In genomic region chr3:71885001-71885400, GRCh38 we compare ENCODE assay signal across 17 cellular contexts.
"Had no signal": no experiment of that assay in that cellular context is flagged by ENCODE, and none has a peak within 500 bp of the region (broad histone marks: within the 10 kb centered on the region; RNA-seq: fewer than 3 reads in every experiment).

No MANE protein-coding gene starts in this region.

- H3K9me3 Mint-ChIP-seq: activated naive CD4-positive, alpha-beta T cell treated with anti-CD3 and anti-CD28 coated beads for 36 hours; activated naive CD8-positive, alpha-beta T cell treated with anti-CD3 and anti-CD28 coated beads, Interleukin-2, amount 50 U/mL, for 24 hours; activated T-helper 2 cell treated with anti-CD3 and anti-CD28 coated beads, Interferon-gamma antibody, Interleukin-2, Interleukin-4, amounts not matched to agents 10 μg/mL and 5 μg/mL and 100 μg/mL, durations not matched to agents 14 hours and 24 hours and 36 hours had no signal

- H3K9me3 ChIP-seq: ascending aorta, ovary, tibial nerve had no signal

- ATAC-seq: activated naive CD8-positive, alpha-beta T cell treated with anti-CD3 and anti-CD28 coated beads, Interleukin-2, amount 50 U/mL, for 24 hours had no signal

- H3K4me3 ChIP-seq: ascending aorta, hepatocyte, ovary, tibial nerve had no signal

- H3K27ac Mint-ChIP-seq: activated naive CD4-positive, alpha-beta T cell treated with anti-CD3 and anti-CD28 coated beads for 36 hours; activated naive CD8-positive, alpha-beta T cell treated with anti-CD3 and anti-CD28 coated beads, Interleukin-2, amount 50 U/mL, for 24 hours; activated T-helper 2 cell treated with anti-CD3 and anti-CD28 coated beads, Interferon-gamma antibody, Interleukin-2, Interleukin-4, amounts not matched to agents 10 μg/mL and 5 μg/mL and 100 μg/mL, durations not matched to agents 14 hours and 24 hours and 36 hours; nephron had no signal

- DNase-seq: activated CD4-positive, alpha-beta T cell treated with anti-CD3 and anti-CD28 coated beads, Interleukin-2, amount 50 U/mL, for 4 hours; activated CD4-positive, CD25-positive, alpha-beta regulatory T cell treated with anti-CD3 and anti-CD28 coated beads, Interleukin-2, amount 50 U/mL, for 72 hours; activated naive CD4-positive, alpha-beta T cell treated with anti-CD3 and anti-CD28 coated beads for 36 hours; activated naive CD8-positive, alpha-beta T cell treated with anti-CD3 and anti-CD28 coated beads, Interleukin-2, amount 50 U/mL, for 24 hours; activated T-cell treated with anti-CD3 and anti-CD28 coated beads, Interleukin-2, amount 50 U/mL, for 1 hour; erythroblast; kidney glomerular epithelial cell; ovary; stimulated activated CD4-positive, alpha-beta T cell treated with anti-CD3 and anti-CD28 coated beads, Interleukin-15, amount 100 ng/mL, for 24 hours; stimulated activated CD4-positive, alpha-beta T cell treated with anti-CD3 and anti-CD28 coated beads, Interleukin-4, amount 100 ng/mL, for 1 hour; stimulated activated naive CD4-positive, alpha-beta T cell; substantia nigra had no signal

- H3K27me3 ChIP-seq: ascending aorta, hepatocyte, ovary, tibial nerve had no signal

- H2AFZ ChIP-seq: hepatocyte had no signal

- H3K79me2 ChIP-seq: hepatocyte had no signal

- H3K4me1 ChIP-seq: ascending aorta, tibial nerve had no signal

- H3K27ac ChIP-seq: ascending aorta, hepatocyte, ovary, tibial nerve had no signal

- H3K4me3 Mint-ChIP-seq: activated naive CD4-positive, alpha-beta T cell treated with anti-CD3 and anti-CD28 coated beads for 36 hours; activated naive CD8-positive, alpha-beta T cell treated with anti-CD3 and anti-CD28 coated beads, Interleukin-2, amount 50 U/mL, for 24 hours; nephron had no signal

- H3K4me1 Mint-ChIP-seq: activated naive CD8-positive, alpha-beta T cell treated with anti-CD3 and anti-CD28 coated beads, Interleukin-2, amount 50 U/mL, for 24 hours had no signal

- H3K36me3 ChIP-seq: ascending aorta, ovary, tibial nerve had no signal

- H3K4me2 ChIP-seq: hepatocyte had no signal
